In genomic region chr7:65981965-65982792, GRCh38 we compare ENCODE assay signal across 8 cellular contexts.
DNase-seq lines count a peak whose midpoint lies in the region; ATAC-seq and FAIRE-seq lines count a peak whose summit lies in the region.

TSS of gene GUSB (minus strand) at chr7:65982213. CDS start at chr7:65982183, 30 bp downstream.

- H3K4me3 ChIP-seq in effector memory CD4-positive, alpha-beta T cell (ENCODE audit: insufficient read depth, low read depth, low read length, poor library complexity, severe bottlenecking), result peak within 1 kb of the TSS; percentile 94

- H3K4me1 ChIP-seq in effector memory CD4-positive, alpha-beta T cell (ENCODE audit: control insufficient read depth, insufficient read depth, low read length, poor library complexity, severe bottlenecking), result peaks cover 20% of the 10 kb centered on the region

- H3K9me3 ChIP-seq in effector memory CD4-positive, alpha-beta T cell (ENCODE audit: control insufficient read depth, low read length), result no peaks in the 10 kb centered on the region

- peak; percentile 73 for ATAC-seq in GM21367 (IDR thresholded peaks at IDR 0.05; ENCODE audit: unreplicated experiment)

- peaks cover 11% of the 10 kb centered on the region for H3K36me3 ChIP-seq in effector memory CD4-positive, alpha-beta T cell (ENCODE audit: control insufficient read depth, insufficient read depth, low read length)

- FAIRE-seq in HTR-8/SVneo (lab: Jason Lieb, UNC), result peak; percentile 74

- DNase-seq in COLO829 (ENCODE audit: low spot score), result peak; percentile 95
- DNase-seq in HTR-8/SVneo (ENCODE audit: insufficient read length, low spot score), result peak; percentile 74
- peak; percentile 82 for DNase-seq in NOMO-1 treated with DMSO at 0.1 percent for 48 hours (lab: John Stamatoyannopoulos, UW; ENCODE audit: unreplicated experiment)
- peak; percentile 75 to 77 for DNase-seq in activated CD8-positive, alpha-beta memory T cell treated with anti-CD3 and anti-CD28 coated beads for 4 hours (ENCODE audit: low read depth in 2 of 2)
- DNase-seq in effector memory CD4-positive, alpha-beta T cell, result peak; percentile 72 to 81 (median 76)
- peak; percentile 93 for DNase-seq in medulla oblongata (ENCODE audit: extremely low spot score)
- DNase-seq in stimulated activated CD4-positive, alpha-beta T cell treated with anti-CD3 and anti-CD28 coated beads, TNF-alpha, amount 100 ng/mL, for 48 hours (ENCODE audit: low read depth in 3 of 3), result peak; percentile 84 to 87 (median 87)

- H3K27ac ChIP-seq in effector memory CD4-positive, alpha-beta T cell (ENCODE audit: insufficient read depth, low read length, poor library complexity, severe bottlenecking), result peak within 1 kb of the TSS; percentile 67

- no peaks in the 10 kb centered on the region for H3K27me3 ChIP-seq in effector memory CD4-positive, alpha-beta T cell (replicated peaks; ENCODE audit: control insufficient read depth, insufficient read depth, low read length, poor library complexity, severe bottlenecking)

Comparison
In these comparisons a context has a peak if more than half of its experiments do, and no peak if none do; other contexts are left out.
1. Peak in every context shown above with its lines: DNase-seq, ATAC-seq, H3K4me3 ChIP-seq and H3K27ac ChIP-seq.